In genomic region chr18:26819046-26819445, GRCh38 we compare ENCODE assay signal across 10 cellular contexts. TPM values are rescaled to one million over a fixed set of nuclear protein-coding genes. Genes with fewer than 3 reads are reported as not detected.
"Had no signal": no experiment of that assay in that cellular context is flagged by ENCODE, and none has a peak within 500 bp of the region (broad histone marks: within the 10 kb centered on the region; RNA-seq: fewer than 3 reads in every experiment).

No MANE protein-coding gene starts in this region.

- H3K27ac Mint-ChIP-seq: HFFc6, IgD-negative memory B cell had no signal

- H2AFZ ChIP-seq: GM23248 had no signal

- H3K9me3 ChIP-seq: HAP-1 had no signal

- H3K27ac ChIP-seq: GM23248 had no signal

- H3K9ac ChIP-seq: GM23248 had no signal

- FAIRE-seq: HTR-8/SVneo had no signal

- H3K36me3 Mint-ChIP-seq: IgD-negative memory B cell had no signal

- H3K4me3 Mint-ChIP-seq: HFFc6, IgD-negative memory B cell had no signal

- H3K27me3 Mint-ChIP-seq: IgD-negative memory B cell had no signal

- H3K36me3 ChIP-seq: HAP-1 had no signal

- H3K4me1 Mint-ChIP-seq: IgD-negative memory B cell had no signal

- ATAC-seq: HCT116 had no signal

- DNase-seq: GM23248, GOT3, H7, HFFc6, KG1 had no signal

- H3K4me3 ChIP-seq: GM23248, HAP-1 had no signal

RNA-seq across cellular contexts. Expression of gene AQP4, which starts 46.5 kb away (rescaled TPM):
- total RNA-seq: GM23248, HFFc6, HT-29 had no signal
- polyA plus RNA-seq: GM23248, IgD-negative memory B cell had no signal
